In genomic region chr7:20785211-20786048, GRCh38 we compare ENCODE assay signal across 1 cellular context.
TF ChIP-seq lines count a peak whose summit lies in the region.

No MANE protein-coding gene starts in this region.

TF ChIP-seq in HEK293, 187 proteins besides CTCF, POLR2A, EP300 and RAD21 (continued from another document):
- TF ChIP-seq ZBTB11 (tag by site-specific recombination; conservative IDR thresholded peaks at IDR 0.05; ENCODE audit: low read depth) (peak; percentile 7; the same call in 1 of the 2 replicates), ZEB2 (tag by site-specific recombination; IDR thresholded peaks at IDR 0.05) (peak; percentile 13; the same call in 1 of the 2 replicates)
